10 cellular contexts compared by ENCODE assay signal in genomic region chr9:128910906-128911305, GRCh38. TPM values are rescaled to one million over a fixed set of nuclear protein-coding genes. Genes with fewer than 3 reads are reported as not detected.
DNase-seq lines count a peak whose midpoint lies in the region; ATAC-seq, FAIRE-seq and TF ChIP-seq lines count a peak whose summit lies in the region.
"Had no signal": no experiment of that assay in that cellular context is flagged by ENCODE, and none has a peak within 500 bp of the region (broad histone marks: within the 10 kb centered on the region; RNA-seq: fewer than 3 reads in every experiment).

No MANE protein-coding gene starts in this region.

- no peak overlapping the region for H3K4me3 ChIP-seq in A549
- H3K4me3 ChIP-seq in endothelial cell of umbilical vein (replicated peaks in 1 of 3; ENCODE audit: insufficient read depth in 1 of 3, low read depth in 1 of 3, low read length in 3 of 3) = no peak overlapping the region
- no peak overlapping the region for H3K4me3 ChIP-seq in osteoblast (ENCODE audit: insufficient read depth, low read length)
- H3K4me3 ChIP-seq: MG63 had no signal

- H4K20me1 ChIP-seq in endothelial cell of umbilical vein (replicated peaks; ENCODE audit: control insufficient read depth, extremely low read depth, insufficient read depth, low read length) = no peaks in the 10 kb centered on the region
- H4K20me1 ChIP-seq in osteoblast (ENCODE audit: insufficient read depth, low read length) = peaks cover 3% of the 10 kb centered on the region

- FAIRE-seq in A549 (lab: Jason Lieb, UNC) (no peak), endothelial cell of umbilical vein (lab: Jason Lieb, UNC) (peak; percentile 73)

- H3K36me3 ChIP-seq in endothelial cell of umbilical vein (ENCODE audit: control insufficient read depth in 2 of 2, extremely low read depth in 1 of 2, insufficient read depth in 2 of 2, low read length in 2 of 2) (peaks cover 17 to 45% of the 10 kb centered on the region in 2 experiments), osteoblast (ENCODE audit: insufficient read depth, low read length) (peaks cover 46% of the 10 kb centered on the region)

- BruUV-seq in endothelial cell of umbilical vein (replicated peaks; lab: Mats Ljungman, UMichigan) = TSS peak; percentile 59

- H3K27ac ChIP-seq in A549 (peak overlapping the region; percentile 91 to 97), endothelial cell of umbilical vein (ENCODE audit: insufficient read depth, low read depth, low read length) (peak overlapping the region; percentile 94), osteoblast (ENCODE audit: low read depth, low read length) (peak overlapping the region; percentile 52)

- CTCF ChIA-PET in A549 (lab: Yijun Ruan, JAX) = interaction anchor here (0.5 to 3.2 kb wide), 2 partner anchors 15 to 16 kb away, joined by 3 to 21 read pairs; no protein-coding TSS in a partner anchor
- CTCF ChIA-PET in endothelial cell of umbilical vein (lab: Charles Lee) = interaction anchor here (1.0 to 2.6 kb wide), 3 partner anchors 19 to 48 kb away, joined by 3 to 8 read pairs (median 7); no protein-coding TSS in a partner anchor

- POLR2A ChIA-PET in A549 (lab: Yijun Ruan, JAX) (no interaction called here), endothelial cell of umbilical vein (lab: Charles Lee) (interaction anchor here (0.6 kb wide), 1 partner anchor 23 kb away, joined by 3 read pairs; no protein-coding TSS in a partner anchor)

- intact Hi-C loops in endothelial cell of umbilical vein (cut with micrococcal nuclease) = loop anchor here (1.0 kb wide), 3 partner anchors 19 to 29 kb away; partner anchors contain the start of gene LRRC8A

- TF ChIP-seq POLR2A in A549 (IDR thresholded peaks at IDR 0.05; ENCODE audit: low read length) (no peak), endothelial cell of umbilical vein (IDR thresholded peaks at IDR 0.05; ENCODE audit: low read depth, low read length) (no peak)

- H3K9me3 ChIP-seq in A549 (no peaks in the 10 kb centered on the region), endothelial cell of umbilical vein (replicated peaks; ENCODE audit: control insufficient read depth, insufficient read depth, low read length) (no peaks in the 10 kb centered on the region), osteoblast (ENCODE audit: low read depth, low read length) (no peaks in the 10 kb centered on the region)
- H3K9me3 ChIP-seq: MG63 had no signal

- 66% methylated on average over 6 of the region's 6 CpGs for WGBS in A549 (ENCODE audit: missing lambda C conversion rate)

- TF ChIP-seq CTCF in A549 (IDR thresholded peaks at IDR 0.05) (no peak), endothelial cell of umbilical vein (IDR thresholded peaks at IDR 0.05; ENCODE audit: extremely low read depth in 1 of 2, insufficient read depth in 1 of 2, low read depth in 1 of 2, low read length in 2 of 2) (no peak), osteoblast (IDR thresholded peaks at IDR 0.05; ENCODE audit: extremely low read depth, low read depth, low read length) (no peak)

- dilution Hi-C loops in endothelial cell of umbilical vein (cut with MboI; ENCODE audit: extremely low pct_ligation_motif_present, low sequenced_read_pairs) = no loop called here

- TF ChIP-seq RAD21 in A549 (conservative IDR thresholded peaks at IDR 0.05 in 1 of 2, IDR thresholded peaks at IDR 0.05 in 1 of 2) = no peak

- H3K4me2 ChIP-seq in A549 = peak overlapping the region; percentile 79
- H3K4me2 ChIP-seq in endothelial cell of umbilical vein (ENCODE audit: insufficient read depth, low read length) = no peak overlapping the region
- peak overlapping the region; percentile 34 for H3K4me2 ChIP-seq in osteoblast (ENCODE audit: insufficient read depth, low read length)

- H3K4me1 ChIP-seq in A549 (peaks cover 47% of the 10 kb centered on the region), endothelial cell of umbilical vein (ENCODE audit: control insufficient read depth, extremely low read depth, insufficient read depth, low read length) (peaks cover 51% of the 10 kb centered on the region), osteoblast (ENCODE audit: insufficient read depth, low read length) (peaks cover 30% of the 10 kb centered on the region)

- no peak for DNase-seq in A549 (ENCODE audit: low read depth in 1 of 2, low spot score in 1 of 2)
- peak; percentile 30 for DNase-seq in M059J (ENCODE audit: low read depth)
- no peak for DNase-seq in endothelial cell of umbilical vein (ENCODE audit: low read depth, low spot score)
- peak; percentile 29 for DNase-seq in osteoblast (ENCODE audit: insufficient read length, low spot score, missing footprints)
- no peak for DNase-seq in nucleus accumbens (lab: John Stamatoyannopoulos, UW)
- DNase-seq in midbrain (lab: John Stamatoyannopoulos, UW) = no peak
- no peak for DNase-seq in ACHN
- no peak for DNase-seq in globus pallidus (ENCODE audit: low spot score)
- DNase-seq: activated B cell treated with CpG ODN at 0.5 μM for 24 hours had no signal

- H3K27me3 ChIP-seq in endothelial cell of umbilical vein (ENCODE audit: control insufficient read depth in 2 of 2, insufficient read depth in 2 of 2, low read length in 2 of 2) (no peaks in the 10 kb centered on the region), osteoblast (ENCODE audit: insufficient read depth, low read length) (no peaks in the 10 kb centered on the region)
- H3K27me3 ChIP-seq: MG63 had no signal

- peak in 1 of 2 experiments; percentile 15; a peak in 2 of 6 replicates for ATAC-seq in A549

- H3K79me2 ChIP-seq in endothelial cell of umbilical vein (ENCODE audit: control insufficient read depth, insufficient read depth, low read length) = peaks cover 82% of the 10 kb centered on the region
- H3K79me2 ChIP-seq in osteoblast (ENCODE audit: insufficient read depth, low read length) = peaks cover 78% of the 10 kb centered on the region

- H3K9me1 ChIP-seq in endothelial cell of umbilical vein (replicated peaks; ENCODE audit: control insufficient read depth, extremely low read depth, insufficient read depth, low read length) = no peaks in the 10 kb centered on the region

- TF ChIP-seq EP300 in A549 (IDR thresholded peaks at IDR 0.05) = no peak

- no peak overlapping the region for H2AFZ ChIP-seq in endothelial cell of umbilical vein (ENCODE audit: low read depth, low read length)
- no peak overlapping the region for H2AFZ ChIP-seq in osteoblast (ENCODE audit: low read length)

- in situ Hi-C loops in ACHN (cut with HindIII; ENCODE audit: low pct_ligation_motif_present, low pct_unique_long_range_greater_than_20kb, low sequenced_read_pairs) = no loop called here

- peak overlapping the region; percentile 42 for H3K9ac ChIP-seq in endothelial cell of umbilical vein (replicated peaks; ENCODE audit: extremely low read depth, insufficient read depth, low read length)

RNA-seq across cellular contexts. Expression of gene PHYHD1, which starts 9.9 kb away (rescaled TPM):
- polyA plus RNA-seq in A549 (2011; rRNA removed) (0.12 TPM in 1 of 2 replicates, not detected in the other), A549 (2017; fragmentation: RNase III; extraction: RNeasy Plus Mini Kit Qiagen cat#74134 plus additional on column Dnase treatment) (0.12 TPM in 1 of 3 replicates, not detected in the others), endothelial cell of umbilical vein (1.1 and 1.8 TPM in 2 replicates)
- 0.05 and 0.06 TPM in 2 replicates for polyA plus RNA-seq in A549 (2012; cell fraction: cytosol; rRNA removed)
- 0.28 TPM in 1 of 2 replicates, not detected in the other for polyA plus RNA-seq in A549 (2012; cell fraction: nucleus; rRNA removed)
- polyA minus RNA-seq in A549 (2011; rRNA and poly(A)+ RNA removed) = not detected in 2 replicates
- not detected in 2 replicates for total RNA-seq in M059J (2014; rRNA removed; shearing (Covaris generic))
- total RNA-seq in endothelial cell of umbilical vein (0.30 and 1.8 TPM in 2 replicates), osteoblast (7.6 and 8.0 TPM in 2 replicates)
- polyA plus RNA-seq in endothelial cell of umbilical vein (2011; cell fraction: cytosol; rRNA removed) = 0.77 and 1.2 TPM in 2 replicates
- polyA plus RNA-seq in endothelial cell of umbilical vein (2011; cell fraction: nucleus; rRNA removed) = 2.7 and 3.0 TPM in 2 replicates
- polyA plus RNA-seq in endothelial cell of umbilical vein (2012) = not detected in 2 replicates
- polyA minus RNA-seq in endothelial cell of umbilical vein = 0.28 and 1.3 TPM in 2 replicates
- polyA minus RNA-seq in endothelial cell of umbilical vein (2011; cell fraction: cytosol; rRNA and poly(A)+ RNA removed) = not detected
- polyA minus RNA-seq in endothelial cell of umbilical vein (2011; cell fraction: nucleus; rRNA and poly(A)+ RNA removed) = 1.6 and 1.7 TPM in 2 replicates

RNA-seq across cellular contexts. Expression of gene LRRC8A, which starts 29.0 kb away (rescaled TPM):
- 25.9 and 29.2 TPM in 2 replicates for polyA plus RNA-seq in A549 (2011; rRNA removed)
- 45.0 and 55.2 TPM in 2 replicates for polyA plus RNA-seq in A549 (2012; cell fraction: cytosol; rRNA removed)
- 44.2 and 52.1 TPM in 2 replicates for polyA plus RNA-seq in A549 (2012; cell fraction: nucleus; rRNA removed)
- 22.6 to 23.1 TPM (median 22.9 TPM) in 3 replicates for polyA plus RNA-seq in A549 (2017; fragmentation: RNase III; extraction: RNeasy Plus Mini Kit Qiagen cat#74134 plus additional on column Dnase treatment)
- 45.9 and 47.6 TPM in 2 replicates for polyA minus RNA-seq in A549 (2011; rRNA and poly(A)+ RNA removed)
- 47.9 and 65.2 TPM in 2 replicates for total RNA-seq in M059J (2014; rRNA removed; shearing (Covaris generic))
- 99.6 and 126 TPM in 2 replicates for total RNA-seq in endothelial cell of umbilical vein
- polyA plus RNA-seq in endothelial cell of umbilical vein = 129 and 134 TPM in 2 replicates
- 114 TPM in 2 replicates for polyA plus RNA-seq in endothelial cell of umbilical vein (2011; cell fraction: cytosol; rRNA removed)
- polyA plus RNA-seq in endothelial cell of umbilical vein (2011; cell fraction: nucleus; rRNA removed) = 66.6 and 67.7 TPM in 2 replicates
- 82.3 and 108 TPM in 2 replicates for polyA plus RNA-seq in endothelial cell of umbilical vein (2012)
- polyA minus RNA-seq in endothelial cell of umbilical vein = 179 and 186 TPM in 2 replicates
- polyA minus RNA-seq in endothelial cell of umbilical vein (2011; cell fraction: cytosol; rRNA and poly(A)+ RNA removed) = 21.5 TPM
- 55.5 and 56.5 TPM in 2 replicates for polyA minus RNA-seq in endothelial cell of umbilical vein (2011; cell fraction: nucleus; rRNA and poly(A)+ RNA removed)
- 38.0 and 39.8 TPM in 2 replicates for total RNA-seq in osteoblast

RNA-seq across cellular contexts. Expression of gene KYAT1, which starts 29.2 kb away (rescaled TPM):
- polyA plus RNA-seq in A549 (2011; rRNA removed) = 10.0 and 12.2 TPM in 2 replicates
- polyA plus RNA-seq in A549 (2012; cell fraction: cytosol; rRNA removed) = 13.5 and 15.8 TPM in 2 replicates
- polyA plus RNA-seq in A549 (2012; cell fraction: nucleus; rRNA removed) = 46.1 and 48.0 TPM in 2 replicates
- polyA plus RNA-seq in A549 (2017; fragmentation: RNase III; extraction: RNeasy Plus Mini Kit Qiagen cat#74134 plus additional on column Dnase treatment) = 8.1 to 9.6 TPM (median 8.4 TPM) in 3 replicates
- 10.8 and 12.8 TPM in 2 replicates for polyA minus RNA-seq in A549 (2011; rRNA and poly(A)+ RNA removed)
- total RNA-seq in M059J (2014; rRNA removed; shearing (Covaris generic)) = 12.7 and 15.9 TPM in 2 replicates
- total RNA-seq in endothelial cell of umbilical vein = 7.2 and 8.0 TPM in 2 replicates
- polyA plus RNA-seq in endothelial cell of umbilical vein = 9.6 and 10.3 TPM in 2 replicates
- 6.9 and 7.2 TPM in 2 replicates for polyA plus RNA-seq in endothelial cell of umbilical vein (2011; cell fraction: cytosol; rRNA removed)
- polyA plus RNA-seq in endothelial cell of umbilical vein (2011; cell fraction: nucleus; rRNA removed) = 27.0 and 28.9 TPM in 2 replicates
- 5.8 and 8.3 TPM in 2 replicates for polyA plus RNA-seq in endothelial cell of umbilical vein (2012)
- polyA minus RNA-seq in endothelial cell of umbilical vein = 6.1 and 8.5 TPM in 2 replicates
- 11.5 TPM for polyA minus RNA-seq in endothelial cell of umbilical vein (2011; cell fraction: cytosol; rRNA and poly(A)+ RNA removed)
- 5.9 and 7.1 TPM in 2 replicates for polyA minus RNA-seq in endothelial cell of umbilical vein (2011; cell fraction: nucleus; rRNA and poly(A)+ RNA removed)
- total RNA-seq in osteoblast = 3.3 and 4.7 TPM in 2 replicates

RNA-seq across cellular contexts. Expression of gene DOLK, which starts 36.5 kb away (rescaled TPM):
- polyA plus RNA-seq in A549 (2011; rRNA removed) (25.4 and 27.8 TPM in 2 replicates), A549 (2017; fragmentation: RNase III; extraction: RNeasy Plus Mini Kit Qiagen cat#74134 plus additional on column Dnase treatment) (19.9 to 22.8 TPM (median 22.2 TPM) in 3 replicates), endothelial cell of umbilical vein (59.8 and 71.6 TPM in 2 replicates)
- polyA plus RNA-seq in A549 (2012; cell fraction: cytosol; rRNA removed) = 23.8 and 34.1 TPM in 2 replicates
- polyA plus RNA-seq in A549 (2012; cell fraction: nucleus; rRNA removed) = 37.4 and 40.1 TPM in 2 replicates
- 36.7 and 51.3 TPM in 2 replicates for polyA minus RNA-seq in A549 (2011; rRNA and poly(A)+ RNA removed)
- 23.9 and 29.8 TPM in 2 replicates for total RNA-seq in M059J (2014; rRNA removed; shearing (Covaris generic))
- total RNA-seq in endothelial cell of umbilical vein (18.8 and 22.3 TPM in 2 replicates), osteoblast (28.6 and 29.5 TPM in 2 replicates)
- 26.2 and 27.5 TPM in 2 replicates for polyA plus RNA-seq in endothelial cell of umbilical vein (2011; cell fraction: cytosol; rRNA removed)
- polyA plus RNA-seq in endothelial cell of umbilical vein (2011; cell fraction: nucleus; rRNA removed) = 13.3 and 13.6 TPM in 2 replicates
- polyA plus RNA-seq in endothelial cell of umbilical vein (2012) = 22.6 and 24.8 TPM in 2 replicates
- 68.3 and 77.7 TPM in 2 replicates for polyA minus RNA-seq in endothelial cell of umbilical vein
- 17.3 TPM for polyA minus RNA-seq in endothelial cell of umbilical vein (2011; cell fraction: cytosol; rRNA and poly(A)+ RNA removed)
- 15.5 and 18.1 TPM in 2 replicates for polyA minus RNA-seq in endothelial cell of umbilical vein (2011; cell fraction: nucleus; rRNA and poly(A)+ RNA removed)

RNA-seq across cellular contexts. Expression of gene NUP188, which starts 36.6 kb away (rescaled TPM):
- polyA plus RNA-seq in A549 (2011; rRNA removed) (52.3 and 62.1 TPM in 2 replicates), A549 (2017; fragmentation: RNase III; extraction: RNeasy Plus Mini Kit Qiagen cat#74134 plus additional on column Dnase treatment) (29.2 to 37.9 TPM (median 33.2 TPM) in 3 replicates), endothelial cell of umbilical vein (62.7 TPM in 2 replicates)
- polyA plus RNA-seq in A549 (2012; cell fraction: cytosol; rRNA removed) = 62.7 and 67.5 TPM in 2 replicates
- 107 and 133 TPM in 2 replicates for polyA plus RNA-seq in A549 (2012; cell fraction: nucleus; rRNA removed)
- polyA minus RNA-seq in A549 (2011; rRNA and poly(A)+ RNA removed) = 176 and 187 TPM in 2 replicates
- total RNA-seq in M059J (2014; rRNA removed; shearing (Covaris generic)) = 67.6 and 77.6 TPM in 2 replicates
- total RNA-seq in endothelial cell of umbilical vein (62.1 and 66.2 TPM in 2 replicates), osteoblast (28.9 and 30.0 TPM in 2 replicates)
- polyA plus RNA-seq in endothelial cell of umbilical vein (2011; cell fraction: cytosol; rRNA removed) = 46.2 and 57.1 TPM in 2 replicates
- 105 and 115 TPM in 2 replicates for polyA plus RNA-seq in endothelial cell of umbilical vein (2011; cell fraction: nucleus; rRNA removed)
- 43.7 and 48.4 TPM in 2 replicates for polyA plus RNA-seq in endothelial cell of umbilical vein (2012)
- polyA minus RNA-seq in endothelial cell of umbilical vein = 198 and 201 TPM in 2 replicates
- polyA minus RNA-seq in endothelial cell of umbilical vein (2011; cell fraction: cytosol; rRNA and poly(A)+ RNA removed) = 180 TPM
- 102 and 120 TPM in 2 replicates for polyA minus RNA-seq in endothelial cell of umbilical vein (2011; cell fraction: nucleus; rRNA and poly(A)+ RNA removed)

Comparison
In these comparisons a context has a peak if more than half of its experiments do, and no peak if none do; other contexts are left out.
1. DNase-seq: peak in M059J (single experiment) and osteoblast (single experiment); none in A549 (0 of 2), endothelial cell of umbilical vein (single experiment), nucleus accumbens (0 of 56), midbrain (single experiment), ACHN (single experiment) and globus pallidus (single experiment).
2. Peak in every context shown above with its lines, with median percentiles within 50 percentile points of each other: H3K27ac ChIP-seq.